ENCODE assay signal across 35 cellular contexts in genomic region chr22:22683668-22684361, GRCh38. TPM values are rescaled to one million over a fixed set of nuclear protein-coding genes. Genes with fewer than 3 reads are reported as not detected.
"Had no signal": no experiment of that assay in that cellular context is flagged by ENCODE, and none has a peak within 500 bp of the region (broad histone marks: within the 10 kb centered on the region; RNA-seq: fewer than 3 reads in every experiment).

No MANE protein-coding gene starts in this region.

- H3K27ac Mint-ChIP-seq: activated CD4-positive, alpha-beta memory T cell treated with anti-CD3 and anti-CD28 coated beads, Interleukin-2, amount 10 ng/mL, durations not matched to agents 7 days and 5 days; activated CD4-positive, alpha-beta T cell treated with anti-CD3 and anti-CD28 coated beads, Interleukin-2, amount 10 ng/mL, durations not matched to agents 24 days and 14 days; natural killer cell treated with Interleukin-12 subunit alpha and Interleukin-12 subunit beta and Interleukin-15 and Interleukin-18, amount 100 ng/mL, for 72 hours; stimulated activated memory B cell treated with anti-CD40 and anti-IgM and Interleukin-4, amounts not matched to agents 10 μg/mL and 1 μg/mL and 100 μg/mL, for 72 hours; T-helper 17 cell had no signal

- H3K4me3 ChIP-seq: breast epithelium, esophagus squamous epithelium, heart right ventricle, lower lobe of right lung, mucosa of descending colon, pancreas, prostate gland, upper lobe of left lung, vagina had no signal

- ATAC-seq: activated T-cell treated with anti-CD3 and anti-CD28 coated beads, Interleukin-2, amount 50 U/mL, for 4 hours; heart right ventricle; natural killer cell treated with Interleukin-12 subunit alpha and Interleukin-12 subunit beta and Interleukin-15 and Interleukin-18, amount 100 ng/mL, for 72 hours; sciatic nerve; stimulated activated memory B cell treated with anti-CD40 and anti-IgM and Interleukin-4, amounts not matched to agents 10 μg/mL and 1 μg/mL and 100 μg/mL, for 72 hours; stimulated activated naive CD8-positive, alpha-beta T cell treated with anti-CD3 and anti-CD28 coated beads, Interleukin-15, amount 100 ng/mL, for 72 hours; T-helper 17 cell had no signal

- H3K27me3 ChIP-seq: breast epithelium, pancreas, upper lobe of left lung, vagina had no signal

- H3K27me3 Mint-ChIP-seq: activated CD4-positive, alpha-beta memory T cell treated with anti-CD3 and anti-CD28 coated beads, Interleukin-2, amount 10 ng/mL, durations not matched to agents 7 days and 5 days; central memory CD8-positive, alpha-beta T cell; stimulated activated memory B cell treated with anti-CD40 and anti-IgM and Interleukin-4, amounts not matched to agents 10 μg/mL and 1 μg/mL and 100 μg/mL, for 72 hours; stimulated activated naive CD8-positive, alpha-beta T cell treated with anti-CD3 and anti-CD28 coated beads, Interleukin-15, amount 100 ng/mL, for 72 hours had no signal

- DNase-seq: activated CD4-positive, alpha-beta memory T cell treated with anti-CD3 and anti-CD28 coated beads, Interleukin-2, amount 10 ng/mL, durations not matched to agents 7 days and 5 days; activated CD4-positive, alpha-beta T cell treated with anti-CD3 and anti-CD28 coated beads, Interleukin-2, amount 10 ng/mL, durations not matched to agents 24 days and 14 days; activated CD4-positive, CD25-positive, alpha-beta regulatory T cell treated with anti-CD3 and anti-CD28 coated beads, Interleukin-2, amount 50 U/mL, for 72 hours; activated CD8-positive, alpha-beta memory T cell treated with anti-CD3 and anti-CD28 coated beads, Interleukin-2, amount 50 U/mL, for 48 hours; activated naive CD4-positive, alpha-beta T cell treated with anti-CD3 and anti-CD28 coated beads, Interleukin-2, amount 50 U/mL, for 16 hours; activated T-cell treated with anti-CD3 and anti-CD28 coated beads, Interleukin-2, amount 50 U/mL, for 4 hours; dermis blood vessel endothelial cell; effector CD4-positive, alpha-beta T cell; esophagus squamous epithelium; foreskin melanocyte; heart right ventricle; lower lobe of right lung; mucosa of descending colon; stimulated activated CD4-positive, alpha-beta T cell treated with anti-CD3 and anti-CD28 coated beads, Interleukin-1b, Interleukin-23, amount 100 ng/mL, for 48 hours; stimulated activated CD4-positive, alpha-beta T cell treated with anti-CD3 and anti-CD28 coated beads, Interleukin-4, amount 100 ng/mL, for 4 hours; stimulated activated CD8-positive, alpha-beta memory T cell treated with anti-CD3 and anti-CD28 coated beads, Interleukin-4, amount 100 ng/mL, for 48 hours; stimulated activated naive CD8-positive, alpha-beta T cell treated with anti-CD3 and anti-CD28 coated beads, Interleukin-15, amount 100 ng/mL, for 72 hours; substantia nigra; T-helper 17 cell; T1000 had no signal

- H3K9me3 ChIP-seq: breast epithelium, esophagus squamous epithelium, heart right ventricle, lower lobe of right lung, mucosa of descending colon, neutrophil, pancreas, prostate gland, upper lobe of left lung, vagina had no signal

- H3K36me3 Mint-ChIP-seq: natural killer cell treated with Interleukin-12 subunit alpha and Interleukin-12 subunit beta and Interleukin-15 and Interleukin-18, amount 100 ng/mL, for 72 hours; stimulated activated memory B cell treated with anti-CD40 and anti-IgM and Interleukin-4, amounts not matched to agents 10 μg/mL and 1 μg/mL and 100 μg/mL, for 72 hours had no signal

- H3K4me3 Mint-ChIP-seq: activated CD4-positive, alpha-beta memory T cell treated with anti-CD3 and anti-CD28 coated beads, Interleukin-2, amount 10 ng/mL, durations not matched to agents 7 days and 5 days; activated CD4-positive, alpha-beta T cell treated with anti-CD3 and anti-CD28 coated beads, Interleukin-2, amount 10 ng/mL, durations not matched to agents 24 days and 14 days; activated T-cell treated with anti-CD3 and anti-CD28 coated beads, Interleukin-2, amount 50 U/mL, for 4 hours; central memory CD8-positive, alpha-beta T cell; natural killer cell treated with Interleukin-12 subunit alpha and Interleukin-12 subunit beta and Interleukin-15 and Interleukin-18, amount 100 ng/mL, for 72 hours; stimulated activated memory B cell treated with anti-CD40 and anti-IgM and Interleukin-4, amounts not matched to agents 10 μg/mL and 1 μg/mL and 100 μg/mL, for 72 hours; stimulated activated naive CD8-positive, alpha-beta T cell treated with anti-CD3 and anti-CD28 coated beads, Interleukin-15, amount 100 ng/mL, for 72 hours; T-helper 17 cell had no signal

- H3K9me3 Mint-ChIP-seq: activated CD4-positive, alpha-beta memory T cell treated with anti-CD3 and anti-CD28 coated beads, Interleukin-2, amount 10 ng/mL, durations not matched to agents 7 days and 5 days; activated CD4-positive, alpha-beta T cell treated with anti-CD3 and anti-CD28 coated beads, Interleukin-2, amount 10 ng/mL, durations not matched to agents 24 days and 14 days; activated T-cell treated with anti-CD3 and anti-CD28 coated beads, Interleukin-2, amount 50 U/mL, for 4 hours; central memory CD8-positive, alpha-beta T cell; natural killer cell treated with Interleukin-12 subunit alpha and Interleukin-12 subunit beta and Interleukin-15 and Interleukin-18, amount 100 ng/mL, for 72 hours; stimulated activated memory B cell treated with anti-CD40 and anti-IgM and Interleukin-4, amounts not matched to agents 10 μg/mL and 1 μg/mL and 100 μg/mL, for 72 hours; stimulated activated naive CD8-positive, alpha-beta T cell treated with anti-CD3 and anti-CD28 coated beads, Interleukin-15, amount 100 ng/mL, for 72 hours had no signal

- H3K36me3 ChIP-seq: breast epithelium, esophagus squamous epithelium, heart right ventricle, lower lobe of right lung, neutrophil, pancreas, prostate gland, upper lobe of left lung, vagina had no signal

- H3K4me1 ChIP-seq: breast epithelium, lower lobe of right lung, pancreas, prostate gland, upper lobe of left lung had no signal

- H3K4me1 Mint-ChIP-seq: activated CD4-positive, alpha-beta memory T cell treated with anti-CD3 and anti-CD28 coated beads, Interleukin-2, amount 10 ng/mL, durations not matched to agents 7 days and 5 days; stimulated activated naive CD8-positive, alpha-beta T cell treated with anti-CD3 and anti-CD28 coated beads, Interleukin-15, amount 100 ng/mL, for 72 hours had no signal

- H3K27ac ChIP-seq: breast epithelium, epithelial cell of prostate, esophagus squamous epithelium, heart right ventricle, lower lobe of right lung, neutrophil, pancreas, prostate gland, upper lobe of left lung, vagina had no signal

RNA-seq across cellular contexts. Expression of gene GGTLC2, which starts 39.4 kb away (rescaled TPM):
- total RNA-seq: activated CD4-positive, alpha-beta memory T cell treated with anti-CD3 and anti-CD28 coated beads, Interleukin-2, amount 10 ng/mL, durations not matched to agents 7 days and 5 days; activated CD4-positive, alpha-beta T cell treated with anti-CD3 and anti-CD28 coated beads, Interleukin-2, amount 10 ng/mL, durations not matched to agents 24 days and 14 days; activated T-cell treated with anti-CD3 and anti-CD28 coated beads, Interleukin-2, amount 50 U/mL, for 4 hours; breast epithelium; dermis blood vessel endothelial cell; esophagus squamous epithelium; glomerular endothelial cell; heart right ventricle; left lobe of liver; mucosa of descending colon; myocyte; natural killer cell treated with Interleukin-12 subunit alpha and Interleukin-12 subunit beta and Interleukin-15 and Interleukin-18, amount 100 ng/mL, for 72 hours; pancreas; sciatic nerve; T-helper 17 cell; vagina had no signal
- polyA plus RNA-seq: heart right ventricle, pancreas, small intestine had no signal
